1 cellular context compared by ENCODE assay signal in the genomic region with DNA sequence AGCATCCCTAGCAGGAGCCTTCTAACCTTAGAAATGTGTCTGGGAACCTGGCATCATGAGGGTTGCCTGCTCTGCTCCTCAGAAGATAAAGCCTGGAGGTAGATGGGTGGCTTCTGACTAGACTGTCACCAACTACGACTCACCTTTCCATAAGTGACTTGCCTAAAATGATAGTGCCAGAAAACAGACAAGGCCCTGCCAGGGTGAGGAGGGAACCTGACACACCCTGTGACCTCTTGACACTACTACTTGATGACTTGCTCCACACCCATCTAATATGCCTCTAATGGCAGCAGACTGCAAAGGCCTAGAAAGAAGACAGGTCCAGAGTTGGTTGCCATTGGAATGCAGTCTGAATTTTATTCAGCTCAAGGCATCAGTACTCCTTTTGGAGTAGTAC.
TF ChIP-seq lines count a peak whose summit lies in the region.

No MANE protein-coding gene starts in this region.

TF ChIP-seq in WTC11, 78 proteins besides CTCF, POLR2A, EP300 and RAD21 (continued from another document):
- no peak for TF ChIP-seq ARID4B (CRISPR knock-in tag; IDR thresholded peaks at IDR 0.05; ENCODE audit: borderline replicate concordance)
- no peak for TF ChIP-seq ZNF423 (CRISPR knock-in tag; IDR thresholded peaks at IDR 0.05)
- TF ChIP-seq, protein P1, sequence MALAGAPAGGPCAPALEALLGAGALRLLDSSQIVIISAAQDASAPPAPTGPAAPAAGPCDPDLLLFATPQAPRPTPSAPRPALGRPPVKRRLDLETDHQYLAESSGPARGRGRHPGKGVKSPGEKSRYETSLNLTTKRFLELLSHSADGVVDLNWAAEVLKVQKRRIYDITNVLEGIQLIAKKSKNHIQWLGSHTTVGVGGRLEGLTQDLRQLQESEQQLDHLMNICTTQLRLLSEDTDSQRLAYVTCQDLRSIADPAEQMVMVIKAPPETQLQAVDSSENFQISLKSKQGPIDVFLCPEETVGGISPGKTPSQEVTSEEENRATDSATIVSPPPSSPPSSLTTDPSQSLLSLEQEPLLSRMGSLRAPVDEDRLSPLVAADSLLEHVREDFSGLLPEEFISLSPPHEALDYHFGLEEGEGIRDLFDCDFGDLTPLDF (CRISPR knock-in tag; IDR thresholded peaks at IDR 0.05): no peak
- no peak for TF ChIP-seq RELA (CRISPR knock-in tag; IDR thresholded peaks at IDR 0.05; ENCODE audit: borderline replicate concordance)
